In the genomic region with DNA sequence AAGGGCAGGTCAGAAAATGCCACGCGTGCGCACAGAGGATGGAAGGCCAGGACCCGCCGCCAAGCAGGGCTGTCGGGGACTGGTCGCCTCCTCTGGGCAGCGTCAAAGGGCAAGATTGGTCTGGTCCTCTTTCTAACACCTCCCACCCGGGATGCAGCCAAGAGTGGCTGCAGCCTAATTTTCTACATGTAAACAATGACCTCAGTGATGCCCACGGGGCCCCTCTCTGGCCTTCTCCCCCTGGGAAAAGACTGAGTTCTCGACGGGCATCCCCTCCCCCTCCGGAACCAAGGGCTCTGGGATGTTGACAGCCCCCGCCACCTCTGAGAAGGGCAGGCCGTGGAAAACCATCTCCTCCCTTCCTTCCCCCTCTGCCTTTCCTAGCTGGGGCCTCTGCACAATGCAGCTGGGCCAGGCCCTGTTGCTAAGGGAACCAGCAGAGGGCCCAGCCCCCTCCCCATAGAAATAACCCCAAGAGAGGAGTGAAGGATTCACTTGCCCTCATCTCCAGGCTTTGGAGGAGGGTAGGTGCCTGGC, we compare ENCODE assay signal across 9 cellular contexts.
DNase-seq lines count a peak whose midpoint lies in the region; ATAC-seq and TF ChIP-seq lines count a peak whose summit lies in the region.
"Had no signal": no experiment of that assay in that cellular context is flagged by ENCODE, and none has a peak within 500 bp of the region (broad histone marks: within the 10 kb centered on the region; RNA-seq: fewer than 3 reads in every experiment).

No MANE protein-coding gene starts in this region.

- peaks cover 46% of the 10 kb centered on the region for H3K4me1 ChIP-seq in RWPE2 (ENCODE audit: insufficient read depth, poor library complexity, severe bottlenecking)

- TF ChIP-seq CTCF in HFFc6 (IDR thresholded peaks at IDR 0.05) (no peak), RWPE2 (IDR thresholded peaks at IDR 0.05; ENCODE audit: poor library complexity, severe bottlenecking) (no peak), glutamatergic neuron (IDR thresholded peaks at IDR 0.05; ENCODE audit: partially characterized antibody, unreplicated experiment) (no peak)

- H3K27ac Mint-ChIP-seq in HFFc6 (peak overlapping the region; percentile 88), glutamatergic neuron (ENCODE audit: unreplicated experiment) (peak overlapping the region; percentile 17)
- peak overlapping the region; percentile 50 for H3K27ac Mint-ChIP-seq in stimulated activated memory B cell treated with anti-CD40 and anti-IgM and Interleukin-4, amounts not matched to agents 10 μg/mL and 1 μg/mL and 100 μg/mL, for 72 hours
- no peak overlapping the region for H3K27ac Mint-ChIP-seq in activated CD4-positive, alpha-beta T cell treated with anti-CD3 and anti-CD28 coated beads for 36 hours

- POLR2A ChIA-PET in activated CD4-positive, alpha-beta T cell treated with anti-CD3 and anti-CD28 coated beads for 36 hours (lab: Charles Lee) = no interaction called here

- H3K36me3 Mint-ChIP-seq in HFFc6 (ENCODE audit: low read depth) (peaks cover 10% of the 10 kb centered on the region; the same call in 1 of the 2 replicates), glutamatergic neuron (ENCODE audit: unreplicated experiment) (no peaks in the 10 kb centered on the region)
- no peaks in the 10 kb centered on the region for H3K36me3 Mint-ChIP-seq in stimulated activated memory B cell treated with anti-CD40 and anti-IgM and Interleukin-4, amounts not matched to agents 10 μg/mL and 1 μg/mL and 100 μg/mL, for 72 hours
- no peaks in the 10 kb centered on the region for H3K36me3 Mint-ChIP-seq in activated CD4-positive, alpha-beta T cell treated with anti-CD3 and anti-CD28 coated beads for 36 hours (ENCODE audit: low read depth)

- intact Hi-C loops in activated CD4-positive, alpha-beta T cell treated with anti-CD3 and anti-CD28 coated beads for 36 hours (cut with DNase I, micrococcal nuclease) = no loop called here

- H3K27me3 ChIP-seq in RWPE2 (ENCODE audit: insufficient read depth, poor library complexity, severe bottlenecking) = no peaks in the 10 kb centered on the region

- no peak for DNase-seq in HFFc6
- DNase-seq in RWPE2 (ENCODE audit: low spot score) = no peak
- DNase-seq in glutamatergic neuron = peak; percentile 32
- DNase-seq in UCSD-AML1 (lab: John Stamatoyannopoulos, UW; ENCODE audit: unreplicated experiment) = no peak
- DNase-seq in activated CD4-positive, alpha-beta T cell treated with anti-CD3 and anti-CD28 coated beads for 36 hours = no peak
- DNase-seq in DMS79 treated with DMSO at 0.1 percent for 48 hours (lab: John Stamatoyannopoulos, UW) = no peak
- DNase-seq: activated CD8-positive, alpha-beta memory T cell treated with anti-CD3 and anti-CD28 coated beads, Interleukin-2, amount 50 U/mL, for 48 hours had no signal

- peak overlapping the region; percentile 10 for H3K4me3 ChIP-seq in RWPE2 (ENCODE audit: severe bottlenecking)

- H3K27me3 Mint-ChIP-seq in HFFc6 (ENCODE audit: insufficient read depth) (no peaks in the 10 kb centered on the region; the same call in 1 of the 2 replicates), glutamatergic neuron (ENCODE audit: unreplicated experiment) (no peaks in the 10 kb centered on the region)
- no peaks in the 10 kb centered on the region for H3K27me3 Mint-ChIP-seq in stimulated activated memory B cell treated with anti-CD40 and anti-IgM and Interleukin-4, amounts not matched to agents 10 μg/mL and 1 μg/mL and 100 μg/mL, for 72 hours
- H3K27me3 Mint-ChIP-seq in activated CD4-positive, alpha-beta T cell treated with anti-CD3 and anti-CD28 coated beads for 36 hours = peaks cover 13% of the 10 kb centered on the region

- H3K4me1 Mint-ChIP-seq in HFFc6 (ENCODE audit: low read depth) (peaks cover 61% of the 10 kb centered on the region), glutamatergic neuron (ENCODE audit: low read depth, unreplicated experiment) (peaks cover 22% of the 10 kb centered on the region)
- H3K4me1 Mint-ChIP-seq in stimulated activated memory B cell treated with anti-CD40 and anti-IgM and Interleukin-4, amounts not matched to agents 10 μg/mL and 1 μg/mL and 100 μg/mL, for 72 hours = peaks cover 29% of the 10 kb centered on the region
- no peaks in the 10 kb centered on the region for H3K4me1 Mint-ChIP-seq in activated CD4-positive, alpha-beta T cell treated with anti-CD3 and anti-CD28 coated beads for 36 hours

- CTCF ChIA-PET in activated CD4-positive, alpha-beta T cell treated with anti-CD3 and anti-CD28 coated beads for 36 hours (lab: Charles Lee) = interaction anchor here (0.6 to 2.1 kb wide), 3 partner anchors 272 to 516 kb away, joined by 3 to 15 read pairs (median 5); no protein-coding TSS in a partner anchor

- H3K9me3 Mint-ChIP-seq in HFFc6 = no peaks in the 10 kb centered on the region
- peaks cover 5% of the 10 kb centered on the region for H3K9me3 Mint-ChIP-seq in glutamatergic neuron (ENCODE audit: unreplicated experiment)
- peaks cover 3% of the 10 kb centered on the region for H3K9me3 Mint-ChIP-seq in stimulated activated memory B cell treated with anti-CD40 and anti-IgM and Interleukin-4, amounts not matched to agents 10 μg/mL and 1 μg/mL and 100 μg/mL, for 72 hours
- no peaks in the 10 kb centered on the region for H3K9me3 Mint-ChIP-seq in activated CD4-positive, alpha-beta T cell treated with anti-CD3 and anti-CD28 coated beads for 36 hours (ENCODE audit: low read depth)

- peak; percentile 17 for ATAC-seq in RWPE2 (ENCODE audit: low read depth)
- ATAC-seq in stimulated activated memory B cell treated with anti-CD40 and anti-IgM and Interleukin-4, amounts not matched to agents 10 μg/mL and 1 μg/mL and 100 μg/mL, for 72 hours = no peak
- ATAC-seq in GM21786 (IDR thresholded peaks at IDR 0.05; ENCODE audit: unreplicated experiment) = no peak
- no peak for ATAC-seq in activated CD4-positive, alpha-beta T cell treated with anti-CD3 and anti-CD28 coated beads for 36 hours

- no peaks in the 10 kb centered on the region for H3K9me3 ChIP-seq in RWPE2 (ENCODE audit: severe bottlenecking)

- H3K4me3 Mint-ChIP-seq in HFFc6 (peak overlapping the region; percentile 65; the same call in 1 of the 2 replicates), glutamatergic neuron (ENCODE audit: unreplicated experiment) (peak overlapping the region; percentile 41)
- no peak overlapping the region for H3K4me3 Mint-ChIP-seq in stimulated activated memory B cell treated with anti-CD40 and anti-IgM and Interleukin-4, amounts not matched to agents 10 μg/mL and 1 μg/mL and 100 μg/mL, for 72 hours
- H3K4me3 Mint-ChIP-seq in activated CD4-positive, alpha-beta T cell treated with anti-CD3 and anti-CD28 coated beads for 36 hours = no peak overlapping the region

- no peaks in the 10 kb centered on the region for H3K36me3 ChIP-seq in RWPE2 (ENCODE audit: low read depth)

- H3K27ac ChIP-seq in RWPE2 (ENCODE audit: poor library complexity, severe bottlenecking) = peak overlapping the region; percentile 98

Comparison
In these comparisons a context has a peak if more than half of its experiments do, and no peak if none do; other contexts are left out.
1. H3K4me3 Mint-ChIP-seq: peak in HFFc6 (single experiment) and glutamatergic neuron (single experiment); none in stimulated activated memory B cell treated with anti-CD40 and anti-IgM and Interleukin-4, amounts not matched to agents 10 μg/mL and 1 μg/mL and 100 μg/mL, for 72 hours (single experiment) and activated CD4-positive, alpha-beta T cell treated with anti-CD3 and anti-CD28 coated beads for 36 hours (single experiment).